ENCODE assay signal across 18 cellular contexts in the genomic region with DNA sequence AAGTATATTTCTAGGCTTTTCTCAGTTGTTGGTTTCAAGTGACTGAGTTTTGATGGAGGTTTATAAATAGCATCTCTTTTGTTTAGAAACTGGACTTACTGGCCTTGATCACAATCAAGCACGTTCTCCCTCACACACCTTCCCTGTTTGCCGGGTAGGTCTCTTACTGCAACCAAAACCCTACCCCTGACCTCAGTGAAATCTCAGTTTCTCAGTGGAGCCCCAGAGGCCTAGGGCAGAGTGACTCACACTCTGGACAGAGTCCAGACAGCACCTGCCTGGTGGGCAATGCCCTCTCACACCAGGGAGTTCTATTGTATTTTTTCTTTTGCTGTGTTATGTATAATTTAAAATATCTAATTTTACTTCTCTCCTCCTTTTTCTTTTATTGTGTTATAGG. TPM values are rescaled to one million over a fixed set of nuclear protein-coding genes. Genes with fewer than 3 reads are reported as not detected.
A peak's percentile ranks its signal among the peaks of the same experiment; 100 is the strongest.
DNase-seq lines count a peak whose midpoint lies in the region; ATAC-seq and TF ChIP-seq lines count a peak whose summit lies in the region.
"Had no signal": no experiment of that assay in that cellular context is flagged by ENCODE, and none has a peak within 500 bp of the region (broad histone marks: within the 10 kb centered on the region; RNA-seq: fewer than 3 reads in every experiment).

No MANE protein-coding gene starts in this region.

- POLR2A ChIA-PET in T-cell (lab: Charles Lee): no interaction called here

- H3K4me3 Mint-ChIP-seq in T-cell: no peak overlapping the region
- H3K4me3 Mint-ChIP-seq: IgD-negative memory B cell; stimulated activated effector memory CD8-positive, alpha-beta T cell treated with anti-CD3 and anti-CD28 coated beads, Interleukin-12 subunit alpha, Interleukin-12 subunit beta, amount 100 ng/mL, for 72 hours had no signal

- H3K9me3 Mint-ChIP-seq in T-cell: peaks cover 0 to 4% (median 3%) of the 10 kb centered on the region in 3 donors
- H3K9me3 Mint-ChIP-seq: stimulated activated effector memory CD8-positive, alpha-beta T cell treated with anti-CD3 and anti-CD28 coated beads, Interleukin-12 subunit alpha, Interleukin-12 subunit beta, amount 100 ng/mL, for 72 hours had no signal

- H3K4me3 ChIP-seq in transverse colon: no peak overlapping the region
- H3K4me3 ChIP-seq: right atrium auricular region, SJSA1, vagina had no signal

- no peaks in the 10 kb centered on the region for H3K4me1 Mint-ChIP-seq in T-cell
- H3K4me1 Mint-ChIP-seq: IgD-negative memory B cell; stimulated activated effector memory CD8-positive, alpha-beta T cell treated with anti-CD3 and anti-CD28 coated beads, Interleukin-12 subunit alpha, Interleukin-12 subunit beta, amount 100 ng/mL, for 72 hours had no signal

- H3K36me3 Mint-ChIP-seq in T-cell: no peaks in the 10 kb centered on the region
- H3K36me3 Mint-ChIP-seq: IgD-negative memory B cell; stimulated activated effector memory CD8-positive, alpha-beta T cell treated with anti-CD3 and anti-CD28 coated beads, Interleukin-12 subunit alpha, Interleukin-12 subunit beta, amount 100 ng/mL, for 72 hours had no signal

- H3K36me3 ChIP-seq in transverse colon: no peaks in the 10 kb centered on the region
- H3K36me3 ChIP-seq: brain microvascular endothelial cell, right atrium auricular region, SJSA1, vagina had no signal

- no peak overlapping the region for H3K27ac Mint-ChIP-seq in T-cell
- H3K27ac Mint-ChIP-seq: IgD-negative memory B cell; stimulated activated effector memory CD8-positive, alpha-beta T cell treated with anti-CD3 and anti-CD28 coated beads, Interleukin-12 subunit alpha, Interleukin-12 subunit beta, amount 100 ng/mL, for 72 hours had no signal

- no peak overlapping the region for H3K27ac ChIP-seq in transverse colon
- H3K27ac ChIP-seq: brain microvascular endothelial cell, right atrium auricular region, SJSA1, vagina had no signal

- CTCF ChIA-PET in T-cell (lab: Charles Lee): no interaction called here

- H3K4me1 ChIP-seq in transverse colon: peaks cover 0 to 6% (median 0%) of the 10 kb centered on the region in 4 donors
- H3K4me1 ChIP-seq: right atrium auricular region, SJSA1, vagina had no signal

- intact Hi-C loops in transverse colon (cut with DNase I; ENCODE audit: low total_unique reads): no loop called here

- ATAC-seq in GM18498 (IDR thresholded peaks at IDR 0.05; ENCODE audit: unreplicated experiment): peak; percentile 84
- ATAC-seq in HG02938 (IDR thresholded peaks at IDR 0.05; ENCODE audit: unreplicated experiment): peak; percentile 81
- ATAC-seq in T-cell (replicated peaks in 1 of 4): no peak
- ATAC-seq: stimulated activated effector memory CD8-positive, alpha-beta T cell treated with anti-CD3 and anti-CD28 coated beads, Interleukin-12 subunit alpha, Interleukin-12 subunit beta, amount 100 ng/mL, for 72 hours had no signal

- DNase-seq in GM20000 (ENCODE audit: low spot score) (peak; percentile 35), NCI-H69 (lab: John Stamatoyannopoulos, UW) (peak; percentile 76), NCI-H345 treated with DMSO at 0.1 percent for 48 hours (lab: John Stamatoyannopoulos, UW; ENCODE audit: unreplicated experiment) (no peak), T-cell (no peak), NCI-H2171 treated with DMSO at 0.1 percent for 48 hours (lab: John Stamatoyannopoulos, UW) (no peak), transverse colon (no peak)
- DNase-seq: activated naive CD4-positive, alpha-beta T cell treated with Interleukin-2 at 50 U/mL for 16 hours; brain microvascular endothelial cell; DMS79; effector CD8-positive, alpha-beta T cell; NCI-H1417 treated with DMSO at 0.1 percent for 48 hours had no signal

- WGBS in transverse colon (ENCODE audit: low coverage in 1 of 2), 2 donors: 57 to 65% methylated on average over 1 to 2 of the region's 2 CpGs

- no peak for TF ChIP-seq EP300 in transverse colon (IDR thresholded peaks at IDR 0.05; ENCODE audit: low read depth)

- no peaks in the 10 kb centered on the region for H3K27me3 ChIP-seq in transverse colon
- H3K27me3 ChIP-seq: brain microvascular endothelial cell, right atrium auricular region, SJSA1, vagina had no signal

- in situ Hi-C loops in transverse colon (cut with MboI; ENCODE audit: low pct_ligation_motif_present in 1 of 4, low pct_unique_long_range_greater_than_20kb in 1 of 4, low sequenced_read_pairs in 3 of 4): no loop called here

- H3K27me3 Mint-ChIP-seq in T-cell: peaks cover 1 to 6% of the 10 kb centered on the region in 2 donors

- H3K9me3 ChIP-seq in transverse colon: no peaks in the 10 kb centered on the region
- H3K9me3 ChIP-seq: right atrium auricular region, SJSA1, vagina had no signal

- TF ChIP-seq POLR2A in transverse colon (IDR thresholded peaks at IDR 0.05): no peak

- TF ChIP-seq CTCF in GM20000 (IDR thresholded peaks at IDR 0.05; ENCODE audit: extremely low read depth, missing control alignments) (no peak), transverse colon (IDR thresholded peaks at IDR 0.05) (no peak)

RNA-seq across cellular contexts. Expression of a gene that starts 48.4 kb away (rescaled TPM):
- under 1 TPM in 3 of 5 donors, not detected in 2; 0.16 to 0.26 (median 0.16) TPM for total RNA-seq in T-cell
- 100 to 1,000 TPM in 3 of 4 donors, 10 to 100 TPM in 1; 76.8 to 159 (median 110) TPM for total RNA-seq in transverse colon

Comparison
In these comparisons a context has a peak if more than half of its experiments do, and no peak if none do; other contexts are left out.
1. ATAC-seq: peak in GM18498 (single experiment) and HG02938 (single experiment); none in T-cell (0 of 4).
2. DNase-seq: peak in GM20000 (single experiment) and NCI-H69 (single experiment); none in NCI-H345 treated with DMSO at 0.1 percent for 48 hours (single experiment), T-cell (0 of 34), NCI-H2171 treated with DMSO at 0.1 percent for 48 hours (single experiment) and transverse colon (single experiment).
3. RNA of a gene that starts 48.4 kb away (total RNA-seq): 76.8 to 159 TPM in transverse colon; 0.16 to 0.26 TPM in T-cell; every median in the first group is over 10 times any median in the second.